In genomic region chr4:1784789-1785591, GRCh38 we compare ENCODE assay signal across 21 cellular contexts. TPM values are rescaled to one million over a fixed set of nuclear protein-coding genes. Genes with fewer than 3 reads are reported as not detected.
DNase-seq lines count a peak whose midpoint lies in the region; ATAC-seq, FAIRE-seq and TF ChIP-seq lines count a peak whose summit lies in the region.
"Had no signal": no experiment of that assay in that cellular context is flagged by ENCODE, and none has a peak within 500 bp of the region (broad histone marks: within the 10 kb centered on the region; RNA-seq: fewer than 3 reads in every experiment).

No MANE protein-coding gene starts in this region.

- H3K4me3 ChIP-seq in endothelial cell of umbilical vein (replicated peaks in 1 of 3; ENCODE audit: insufficient read depth in 1 of 3, low read depth in 1 of 3, low read length in 3 of 3) (no peak overlapping the region), HepG2 (replicated peaks in 1 of 3; ENCODE audit: insufficient read depth in 1 of 3, low read depth in 2 of 3, low read length in 3 of 3) (peak overlapping the region; percentile 29 to 62 (median 29); a peak in 5 of 6 replicates)
- H3K4me3 ChIP-seq: GM23248, transverse colon had no signal

- H3K27me3 ChIP-seq in endothelial cell of umbilical vein (ENCODE audit: control insufficient read depth in 2 of 2, insufficient read depth in 2 of 2, low read length in 2 of 2) (no peaks in the 10 kb centered on the region), HepG2 (ENCODE audit: control insufficient read depth in 1 of 2, insufficient read depth in 2 of 2, low read length in 2 of 2) (peaks cover 2% of the 10 kb centered on the region in 2 experiments; a peak in 3 of 5 replicates)

- H3K79me2 ChIP-seq in endothelial cell of umbilical vein (ENCODE audit: control insufficient read depth, insufficient read depth, low read length) (no peaks in the 10 kb centered on the region), HepG2 (ENCODE audit: insufficient read depth, low read length) (no peaks in the 10 kb centered on the region)

- DNase-seq in RWPE1 (ENCODE audit: low spot score) (no peak), endothelial cell of umbilical vein (ENCODE audit: low read depth, low spot score) (peak; percentile 18), HepG2 (ENCODE audit: low spot score) (peak; percentile 79), NCI-H82 (lab: John Stamatoyannopoulos, UW) (no peak), GM10266 (ENCODE audit: extremely low spot score) (no peak), COR-L47 (lab: John Stamatoyannopoulos, UW) (no peak)
- DNase-seq: activated CD4-positive, alpha-beta T cell treated with anti-CD3 and anti-CD28 coated beads, Interleukin-2, amount 10 ng/mL, durations not matched to agents 7 days and 5 days; activated T-cell treated with anti-CD3 and anti-CD28 coated beads, Interleukin-2, amount 50 U/mL, for 48 hours; glutamatergic neuron; GM23248; islet precursor cell; naive thymus-derived CD4-positive, alpha-beta T cell; NCI-H2081 treated with DMSO at 0.1 percent for 48 hours; NCI-H774; stimulated activated CD4-positive, alpha-beta T cell treated with anti-CD3 and anti-CD28 coated beads, Interleukin-4, amount 100 ng/mL, for 1 hour; transverse colon had no signal

- dilution Hi-C loops in endothelial cell of umbilical vein (cut with MboI; ENCODE audit: extremely low pct_ligation_motif_present, low sequenced_read_pairs), result no loop called here

- in situ Hi-C loops in HepG2 (cut with HindIII; ENCODE audit: extremely low pct_ligation_motif_present, low pct_unique_long_range_greater_than_20kb), result no loop called here

- intact Hi-C loops in endothelial cell of umbilical vein (cut with micrococcal nuclease) (no loop called here), HepG2 (cut with micrococcal nuclease; ENCODE audit: unreplicated experiment) (no loop called here)

- no peak for FAIRE-seq in endothelial cell of umbilical vein (lab: Jason Lieb, UNC)
- FAIRE-seq in HepG2 (lab: Jason Lieb, UNC), result peak; percentile 91
- FAIRE-seq: HTR-8/SVneo had no signal

- no peaks in the 10 kb centered on the region for H3K9me3 Mint-ChIP-seq in stimulated activated memory B cell treated with anti-CD40 and anti-IgM and Interleukin-4, amounts not matched to agents 10 μg/mL and 1 μg/mL and 100 μg/mL, for 72 hours
- H3K9me3 Mint-ChIP-seq: activated CD4-positive, alpha-beta T cell treated with anti-CD3 and anti-CD28 coated beads, Interleukin-2, amount 10 ng/mL, durations not matched to agents 7 days and 5 days; naive thymus-derived CD4-positive, alpha-beta T cell; T-helper 2 cell treated with Interferon-gamma antibody and Interleukin-4, amounts not matched to agents 5 μg/mL and 100 μg/mL, for 36 hours had no signal

- H3K27ac ChIP-seq in RWPE1 (peak overlapping the region; percentile 91), endothelial cell of umbilical vein (ENCODE audit: insufficient read depth, low read depth, low read length) (no peak overlapping the region), HepG2 (ENCODE audit: extremely low read length, insufficient read depth, low read length) (peak overlapping the region; percentile 69)
- H3K27ac ChIP-seq: epithelial cell of prostate, GM23248, transverse colon had no signal

- H4K20me1 ChIP-seq in endothelial cell of umbilical vein (replicated peaks; ENCODE audit: control insufficient read depth, extremely low read depth, insufficient read depth, low read length), result no peaks in the 10 kb centered on the region
- no peaks in the 10 kb centered on the region for H4K20me1 ChIP-seq in HepG2 (ENCODE audit: insufficient read depth, low read length)

- peak overlapping the region; percentile 42 for H2AFZ ChIP-seq in endothelial cell of umbilical vein (ENCODE audit: low read depth, low read length)
- H2AFZ ChIP-seq in HepG2 (ENCODE audit: low read length), result no peak overlapping the region
- H2AFZ ChIP-seq: GM23248 had no signal

- no peak overlapping the region for H3K4me3 Mint-ChIP-seq in stimulated activated memory B cell treated with anti-CD40 and anti-IgM and Interleukin-4, amounts not matched to agents 10 μg/mL and 1 μg/mL and 100 μg/mL, for 72 hours
- H3K4me3 Mint-ChIP-seq: activated CD4-positive, alpha-beta T cell treated with anti-CD3 and anti-CD28 coated beads, Interleukin-2, amount 10 ng/mL, durations not matched to agents 7 days and 5 days; naive thymus-derived CD4-positive, alpha-beta T cell; T-helper 2 cell treated with Interferon-gamma antibody and Interleukin-4, amounts not matched to agents 5 μg/mL and 100 μg/mL, for 36 hours had no signal

- TF ChIP-seq CTCF in RWPE1 (conservative IDR thresholded peaks at IDR 0.05; ENCODE audit: low read depth) (no peak), endothelial cell of umbilical vein (IDR thresholded peaks at IDR 0.05; ENCODE audit: extremely low read depth in 1 of 2, insufficient read depth in 1 of 2, low read depth in 1 of 2, low read length in 2 of 2) (no peak), HepG2 (CRISPR knock-in tag; IDR thresholded peaks at IDR 0.05) (no peak), GM10266 (IDR thresholded peaks at IDR 0.05; ENCODE audit: control insufficient read depth, insufficient read depth, low read depth, missing control alignments) (no peak)

- H3K36me3 ChIP-seq in endothelial cell of umbilical vein (ENCODE audit: control insufficient read depth in 2 of 2, extremely low read depth in 1 of 2, insufficient read depth in 2 of 2, low read length in 2 of 2) (no peaks in the 10 kb centered on the region), HepG2 (replicated peaks in 1 of 2; ENCODE audit: control insufficient read depth in 1 of 2, insufficient read depth in 2 of 2, low read length in 2 of 2) (no peaks in the 10 kb centered on the region)
- H3K36me3 ChIP-seq: transverse colon had no signal

- H3K9me1 ChIP-seq in endothelial cell of umbilical vein (replicated peaks; ENCODE audit: control insufficient read depth, extremely low read depth, insufficient read depth, low read length), result no peaks in the 10 kb centered on the region

- TF ChIP-seq RAD21 in HepG2 (CRISPR knock-in tag; IDR thresholded peaks at IDR 0.05), result no peak

- H3K36me3 Mint-ChIP-seq in stimulated activated memory B cell treated with anti-CD40 and anti-IgM and Interleukin-4, amounts not matched to agents 10 μg/mL and 1 μg/mL and 100 μg/mL, for 72 hours, result no peaks in the 10 kb centered on the region
- H3K36me3 Mint-ChIP-seq: naive thymus-derived CD4-positive, alpha-beta T cell had no signal

- BruUV-seq in endothelial cell of umbilical vein (replicated peaks; lab: Mats Ljungman, UMichigan), result no TSS peak
- BruUV-seq in HepG2 (replicated peaks; lab: Mats Ljungman, UMichigan), result no TSS peak

- H3K4me2 ChIP-seq in endothelial cell of umbilical vein (ENCODE audit: insufficient read depth, low read length) (no peak overlapping the region), HepG2 (ENCODE audit: low read depth, low read length) (peak overlapping the region; percentile 89)

- H3K9me3 ChIP-seq in endothelial cell of umbilical vein (replicated peaks; ENCODE audit: control insufficient read depth, insufficient read depth, low read length), result no peaks in the 10 kb centered on the region
- H3K9me3 ChIP-seq in HepG2 (ENCODE audit: low read length), result no peaks in the 10 kb centered on the region
- H3K9me3 ChIP-seq: transverse colon had no signal

- H3K27me3 Mint-ChIP-seq in stimulated activated memory B cell treated with anti-CD40 and anti-IgM and Interleukin-4, amounts not matched to agents 10 μg/mL and 1 μg/mL and 100 μg/mL, for 72 hours, result peaks cover 24% of the 10 kb centered on the region
- H3K27me3 Mint-ChIP-seq: activated CD4-positive, alpha-beta T cell treated with anti-CD3 and anti-CD28 coated beads, Interleukin-2, amount 10 ng/mL, durations not matched to agents 7 days and 5 days; naive thymus-derived CD4-positive, alpha-beta T cell had no signal

- no peak overlapping the region for H3K27ac Mint-ChIP-seq in stimulated activated memory B cell treated with anti-CD40 and anti-IgM and Interleukin-4, amounts not matched to agents 10 μg/mL and 1 μg/mL and 100 μg/mL, for 72 hours
- H3K27ac Mint-ChIP-seq: activated CD4-positive, alpha-beta T cell treated with anti-CD3 and anti-CD28 coated beads, Interleukin-2, amount 10 ng/mL, durations not matched to agents 7 days and 5 days; naive thymus-derived CD4-positive, alpha-beta T cell; T-helper 2 cell treated with Interferon-gamma antibody and Interleukin-4, amounts not matched to agents 5 μg/mL and 100 μg/mL, for 36 hours had no signal

- H3K9ac ChIP-seq in endothelial cell of umbilical vein (replicated peaks; ENCODE audit: extremely low read depth, insufficient read depth, low read length) (no peak overlapping the region), HepG2 (ENCODE audit: insufficient read depth, low read depth, low read length) (peak overlapping the region; percentile 55)
- H3K9ac ChIP-seq: GM23248 had no signal

- no peaks in the 10 kb centered on the region for H3K4me1 ChIP-seq in endothelial cell of umbilical vein (ENCODE audit: control insufficient read depth, extremely low read depth, insufficient read depth, low read length)
- H3K4me1 ChIP-seq in HepG2 (ENCODE audit: insufficient read depth, low read length), result peaks cover 96% of the 10 kb centered on the region

- POLR2A ChIA-PET in RWPE1 (lab: Yijun Ruan, JAX; ENCODE audit: low non-redundant PET), result no interaction called here
- POLR2A ChIA-PET in endothelial cell of umbilical vein (lab: Charles Lee), result no interaction called here
- POLR2A ChIA-PET in HepG2 (lab: Yijun Ruan, JAX), result interaction anchor here (0.6 to 34.3 kb wide), 8 partner anchors 4 to 78 kb away, joined by 3 to 1258 read pairs (median 12); partner anchors contain the start of gene FGFR3

- CTCF ChIA-PET in RWPE1 (lab: Yijun Ruan, JAX), result interaction anchor here (0.7 kb wide), 1 partner anchor 57 kb away, joined by 4 read pairs; no protein-coding TSS in a partner anchor
- CTCF ChIA-PET in endothelial cell of umbilical vein (lab: Charles Lee), result interaction anchor here (0.7 to 5.8 kb wide), 4 partner anchors 17 to 37 kb away, joined by 3 to 27 read pairs (median 4); no protein-coding TSS in a partner anchor
- CTCF ChIA-PET in HepG2 (lab: Yijun Ruan, JAX; ENCODE audit: low intra/inter-chr PET ratio, low total read pairs), result interaction anchor here (3.5 kb wide), 1 partner anchor 25 kb away, joined by 13 read pairs; no protein-coding TSS in a partner anchor

- no peak for TF ChIP-seq POLR2A in endothelial cell of umbilical vein (IDR thresholded peaks at IDR 0.05; ENCODE audit: low read depth, low read length)
- no peak for TF ChIP-seq POLR2A in HepG2 (IDR thresholded peaks at IDR 0.05; ENCODE audit: insufficient read depth in 1 of 2, low read depth in 2 of 2, low read length in 2 of 2)

- WGBS in HepG2 (ENCODE audit: low lambda C conversion rate), result 0% methylated on average over 2 of the region's 17 CpGs

- peak in 1 of 2 experiments; percentile 85; a peak in 1 of 4 replicates for TF ChIP-seq EP300 in HepG2 (IDR thresholded peaks at IDR 0.05; ENCODE audit: low read depth in 2 of 2, low read length in 2 of 2)
- TF ChIP-seq EP300 in HepG2 (CRISPR knock-in tag; IDR thresholded peaks at IDR 0.05; ENCODE audit: borderline replicate concordance), result peak; percentile 38

- H3K4me1 Mint-ChIP-seq in stimulated activated memory B cell treated with anti-CD40 and anti-IgM and Interleukin-4, amounts not matched to agents 10 μg/mL and 1 μg/mL and 100 μg/mL, for 72 hours, result no peaks in the 10 kb centered on the region
- H3K4me1 Mint-ChIP-seq: activated CD4-positive, alpha-beta T cell treated with anti-CD3 and anti-CD28 coated beads, Interleukin-2, amount 10 ng/mL, durations not matched to agents 7 days and 5 days had no signal

- ATAC-seq in HepG2 (peak; percentile 76), GM19467 (IDR thresholded peaks at IDR 0.05; ENCODE audit: unreplicated experiment) (no peak)
- ATAC-seq in stimulated activated memory B cell treated with anti-CD40 and anti-IgM and Interleukin-4, amounts not matched to agents 10 μg/mL and 1 μg/mL and 100 μg/mL, for 72 hours, result peak; percentile 2
- ATAC-seq: naive thymus-derived CD4-positive, alpha-beta T cell had no signal

RNA-seq across cellular contexts. Expression of gene FGFR3, which starts 8.1 kb away (rescaled TPM):
- total RNA-seq in endothelial cell of umbilical vein, result 1.2 TPM in 2 replicates
- polyA plus RNA-seq in endothelial cell of umbilical vein, result 0.73 and 0.92 TPM in 2 replicates
- polyA plus RNA-seq in endothelial cell of umbilical vein (2011; cell fraction: cytosol; rRNA removed), result 0.48 and 0.63 TPM in 2 replicates
- polyA plus RNA-seq in endothelial cell of umbilical vein (2011; cell fraction: nucleus; rRNA removed), result 3.4 and 4.4 TPM in 2 replicates
- 0.46 and 0.60 TPM in 2 replicates for polyA plus RNA-seq in endothelial cell of umbilical vein (2012)
- 1.6 and 1.7 TPM in 2 replicates for polyA minus RNA-seq in endothelial cell of umbilical vein
- 5.6 TPM for polyA minus RNA-seq in endothelial cell of umbilical vein (2011; cell fraction: cytosol; rRNA and poly(A)+ RNA removed)
- polyA minus RNA-seq in endothelial cell of umbilical vein (2011; cell fraction: nucleus; rRNA and poly(A)+ RNA removed), result 1.1 and 1.3 TPM in 2 replicates
- 40.2 and 103 TPM in 2 replicates for total RNA-seq in HepG2 (2016; rRNA removed; fragmentation: Illumina TruSeq; extraction: Trizol)
- total RNA-seq in HepG2 (2016; cell fraction: cytosol; rRNA removed; fragmentation: Illumina TruSeq; extraction: Trizol; ENCODE audit: low read depth), result 18.3 and 22.4 TPM in 2 replicates
- total RNA-seq in HepG2 (2016; cell fraction: insoluble cytoplasmic fraction; rRNA removed; fragmentation: Illumina TruSeq; extraction: Trizol), result 38.7 and 106 TPM in 2 replicates
- 39.4 and 45.4 TPM in 2 replicates for total RNA-seq in HepG2 (2016; cell fraction: membrane; rRNA removed; fragmentation: Illumina TruSeq; extraction: Trizol)
- total RNA-seq in HepG2 (2016; cell fraction: nucleus; rRNA removed; fragmentation: Illumina TruSeq; extraction: Trizol), result 114 and 144 TPM in 2 replicates
- polyA plus RNA-seq in HepG2 (2011; rRNA removed), result 109 and 159 TPM in 2 replicates
- 87.8 and 132 TPM in 2 replicates for polyA plus RNA-seq in HepG2 (2011; cell fraction: cytosol; rRNA removed)
- polyA plus RNA-seq in HepG2 (2011; cell fraction: nucleus; rRNA removed), result 914 and 1,354 TPM in 2 replicates
- polyA plus RNA-seq in HepG2 (2012), result 127 and 140 TPM in 2 replicates
- polyA plus RNA-seq in HepG2 (2016; cell fraction: cytosol; fragmentation: Illumina TruSeq; extraction: Trizol; ENCODE audit: low read depth), result 6.7 and 7.6 TPM in 2 replicates
- polyA plus RNA-seq in HepG2 (2016; cell fraction: insoluble cytoplasmic fraction; fragmentation: Illumina TruSeq; extraction: Trizol; ENCODE audit: low read depth), result 36.5 and 42.1 TPM in 2 replicates
- polyA plus RNA-seq in HepG2 (2016; cell fraction: membrane; fragmentation: Illumina TruSeq; extraction: Trizol; ENCODE audit: low read depth), result 24.3 and 24.6 TPM in 2 replicates
- 393 and 407 TPM in 2 replicates for polyA plus RNA-seq in HepG2 (2016; cell fraction: nucleus; fragmentation: Illumina TruSeq; extraction: Trizol; ENCODE audit: insufficient read depth, low read depth)
- polyA minus RNA-seq in HepG2 (2011; rRNA and poly(A)+ RNA removed; ENCODE audit: low replicate concordance), result 7.3 and 222 TPM in 2 replicates
- polyA minus RNA-seq in HepG2 (2011; cell fraction: cytosol; rRNA and poly(A)+ RNA removed), result 97.8 and 100 TPM in 2 replicates
- 130 and 153 TPM in 2 replicates for polyA minus RNA-seq in HepG2 (2011; cell fraction: nucleus; rRNA and poly(A)+ RNA removed)
- polyA plus RNA-seq: naive thymus-derived CD4-positive, alpha-beta T cell had no signal

Comparison
In these comparisons a context has a peak if more than half of its experiments do, and no peak if none do; other contexts are left out.
1. DNase-seq: peak in endothelial cell of umbilical vein (single experiment) and HepG2 (single experiment); none in RWPE1 (single experiment), NCI-H82 (single experiment), GM10266 (single experiment) and COR-L47 (single experiment).
2. H3K4me3 ChIP-seq: peak in HepG2 (3 of 3); none in endothelial cell of umbilical vein (0 of 3).